ENCODE assay signal across 8 cellular contexts in genomic region chr17:32253117-32253611, GRCh38. TPM values are rescaled to one million over a fixed set of nuclear protein-coding genes. Genes with fewer than 3 reads are reported as not detected.
DNase-seq lines count a peak whose midpoint lies in the region; ATAC-seq and TF ChIP-seq lines count a peak whose summit lies in the region.

No MANE protein-coding gene starts in this region.

- H3K36me3 Mint-ChIP-seq in T-cell: no peaks in the 10 kb centered on the region

- H3K9me3 ChIP-seq in left ventricle myocardium inferior (replicated peaks): no peaks in the 10 kb centered on the region

- H3K27me3 Mint-ChIP-seq in T-cell: peaks cover 0 to 2% of the 10 kb centered on the region in 2 donors

- H3K36me3 ChIP-seq in left ventricle myocardium inferior (no peaks in the 10 kb centered on the region), rectal smooth muscle tissue (ENCODE audit: control insufficient read depth, insufficient read depth, low read length) (no peaks in the 10 kb centered on the region)

- H3K4me1 ChIP-seq in left ventricle myocardium inferior (no peaks in the 10 kb centered on the region), rectal smooth muscle tissue (ENCODE audit: control insufficient read depth, insufficient read depth, low read length) (no peaks in the 10 kb centered on the region)

- POLR2A ChIA-PET in T-cell (lab: Charles Lee): interaction anchor here in 1 of 2 donors (0.6 kb wide), 1 partner anchor 63 kb away, joined by 6 read pairs; no protein-coding TSS in a partner anchor

- H3K9me3 Mint-ChIP-seq in T-cell: no peaks in the 10 kb centered on the region

- H3K4me3 ChIP-seq in left ventricle myocardium inferior: no peak overlapping the region
- H3K4me3 ChIP-seq in rectal smooth muscle tissue (ENCODE audit: low read length): no peak overlapping the region

- ATAC-seq in T-cell (replicated peaks in 1 of 4) (peak; percentile 79 to 89 (median 86)), GM19463 (IDR thresholded peaks at IDR 0.05; ENCODE audit: unreplicated experiment) (no peak), GM18519 (IDR thresholded peaks at IDR 0.05; ENCODE audit: low FRiP score, unreplicated experiment) (no peak)

- H3K4me1 Mint-ChIP-seq in T-cell: no peaks in the 10 kb centered on the region

- H3K27me3 ChIP-seq in left ventricle myocardium inferior (ENCODE audit: low read depth) (peaks cover 4% of the 10 kb centered on the region), rectal smooth muscle tissue (ENCODE audit: control insufficient read depth, insufficient read depth, low read length) (no peaks in the 10 kb centered on the region)

- no peak overlapping the region for H3K27ac ChIP-seq in left ventricle myocardium inferior (replicated peaks)
- H3K27ac ChIP-seq in rectal smooth muscle tissue (ENCODE audit: low read depth, low read length): no peak overlapping the region

- TF ChIP-seq CTCF in GM12874 (IDR thresholded peaks at IDR 0.05; ENCODE audit: insufficient read depth, low read depth, low read length): peak; percentile 99
- peak; percentile 100 for TF ChIP-seq CTCF in left ventricle myocardium inferior (IDR thresholded peaks at IDR 0.05; ENCODE audit: borderline replicate concordance)

- peak overlapping the region; percentile 14 for H3K9ac ChIP-seq in rectal smooth muscle tissue (ENCODE audit: low read length)

- intact Hi-C loops in left ventricle myocardium inferior (cut with micrococcal nuclease): loop anchor here (5.0 kb wide), 1 partner anchor 64 kb away; no protein-coding TSS in a partner anchor

- CTCF ChIA-PET in T-cell (lab: Charles Lee): interaction anchor here in 1 of 2 donors (0.6 kb wide), 2 partner anchors 71 to 204 kb away, joined by 3 read pairs; no protein-coding TSS in a partner anchor

- H3K27ac Mint-ChIP-seq in T-cell: no peak overlapping the region

- H3K4me3 Mint-ChIP-seq in T-cell: no peak overlapping the region

- peak; percentile 74 for DNase-seq in NCI-H1092 (lab: John Stamatoyannopoulos, UW)
- peak in 30 of 34 experiments; percentile 14 to 65 (median 44) for DNase-seq in T-cell
- DNase-seq in amniotic stem cell (lab: John Stamatoyannopoulos, UW): peak; percentile 67
- peak; percentile 76 for DNase-seq in left ventricle myocardium inferior

RNA-seq across cellular contexts. Expression of gene RHBDL3, which starts 12.5 kb away (rescaled TPM):
- total RNA-seq in T-cell (under 1 TPM in 1 of 5 donors, not detected in 4; 0.07 TPM), left ventricle myocardium inferior (4.7 TPM)

Comparison
In these comparisons a context has a peak if more than half of its experiments do, and no peak if none do; other contexts are left out.
1. ATAC-seq: peak in T-cell (4 of 4); none in GM19463 (single experiment) and GM18519 (single experiment).
2. Peak in every context shown above with its lines, with median percentiles within 50 percentile points of each other: DNase-seq.